ENCODE assay signal across 15 cellular contexts in the genomic region with DNA sequence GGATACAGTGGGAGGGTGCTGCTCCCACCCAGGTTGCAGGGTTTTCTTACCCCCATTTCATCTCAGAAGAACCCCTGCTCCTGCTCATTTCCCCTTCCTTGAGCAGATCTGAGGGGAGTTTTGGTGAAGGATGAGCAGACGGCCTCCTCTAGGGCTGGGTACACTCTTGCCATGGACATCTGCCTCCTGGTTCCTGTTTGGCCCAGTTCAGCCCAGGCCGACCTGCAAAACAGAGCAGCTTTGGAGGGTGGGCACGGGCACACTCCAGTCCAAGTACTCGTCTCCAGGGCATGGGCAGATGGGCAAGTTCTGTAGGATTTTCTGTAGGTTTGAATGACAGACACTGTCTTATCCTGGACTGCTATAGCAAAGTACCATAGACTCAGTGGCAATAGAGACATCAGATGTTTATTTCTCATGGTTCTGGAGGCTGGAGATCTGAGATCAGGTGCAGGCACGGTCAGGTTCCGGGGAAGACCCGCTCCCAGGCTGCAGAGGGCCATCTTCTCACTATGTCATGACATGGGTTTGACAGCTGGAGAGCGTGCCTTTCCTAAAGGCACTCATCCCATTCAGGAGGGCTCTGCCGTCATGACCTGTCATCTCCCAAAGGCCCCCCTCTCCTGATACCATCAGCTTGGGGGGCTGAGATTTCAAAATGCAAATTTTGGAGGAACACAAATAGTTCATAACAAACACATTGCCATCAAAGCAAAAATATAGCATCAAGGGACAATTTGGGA. TPM values are rescaled to one million over a fixed set of nuclear protein-coding genes. Genes with fewer than 3 reads are reported as not detected.
DNase-seq lines count a peak whose midpoint lies in the region; ATAC-seq lines count a peak whose summit lies in the region.
"Had no signal": no experiment of that assay in that cellular context is flagged by ENCODE, and none has a peak within 500 bp of the region (broad histone marks: within the 10 kb centered on the region; RNA-seq: fewer than 3 reads in every experiment).

No MANE protein-coding gene starts in this region.

- peak overlapping the region; percentile 88 for H3K27ac ChIP-seq in Karpas-422 (ENCODE audit: low read length)
- no peak overlapping the region for H3K27ac ChIP-seq in right cardiac atrium (ENCODE audit: low read length)
- H3K27ac ChIP-seq in mesendoderm (ENCODE audit: low read depth, low read length): no peak overlapping the region
- H3K27ac ChIP-seq: breast epithelium, sigmoid colon, transverse colon had no signal

- intact Hi-C loops in right cardiac atrium (cut with DNase I): no loop called here

- H3K4me1 ChIP-seq in Karpas-422 (ENCODE audit: low read length): peaks cover 40% of the 10 kb centered on the region
- H3K4me1 ChIP-seq in right cardiac atrium (ENCODE audit: control insufficient read depth, insufficient read depth, low read length): no peaks in the 10 kb centered on the region
- no peaks in the 10 kb centered on the region for H3K4me1 ChIP-seq in mesendoderm (ENCODE audit: control insufficient read depth, low read depth, low read length)
- H3K4me1 ChIP-seq: breast epithelium had no signal

- H3K9ac ChIP-seq in Karpas-422 (ENCODE audit: low read length) (peak overlapping the region; percentile 56), mesendoderm (ENCODE audit: low read length) (no peak overlapping the region)

- H3K79me1 ChIP-seq in mesendoderm (ENCODE audit: low read length): no peaks in the 10 kb centered on the region

- no peak for DNase-seq in activated naive CD4-positive, alpha-beta T cell treated with anti-CD3 and anti-CD28 coated beads, Interleukin-2, amount 50 U/mL, for 16 hours
- no peak for DNase-seq in Karpas-422
- DNase-seq in right cardiac atrium: peak in 2 of 3 donors; percentile 22 to 36
- peak; percentile 2 for DNase-seq in stimulated activated naive CD8-positive, alpha-beta T cell treated with anti-CD3 and anti-CD28 coated beads, Interleukin-15, Interleukin-2, amounts not matched to agents 100 U/mL and 50 U/mL, for 24 hours
- no peak for DNase-seq in ecto neural progenitor cell (ENCODE audit: low spot score)
- no peak for DNase-seq in NCI-H524 treated with DMSO at 0.1 percent for 48 hours (lab: John Stamatoyannopoulos, UW)
- DNase-seq in mesendoderm: no peak
- DNase-seq: NCI-H187 treated with DMSO at 0.1 percent for 48 hours, sigmoid colon had no signal

- H3K36me3 ChIP-seq in Karpas-422 (ENCODE audit: insufficient read depth, low read length) (peaks cover 13% of the 10 kb centered on the region), mesendoderm (ENCODE audit: control insufficient read depth, insufficient read depth, low read length) (no peaks in the 10 kb centered on the region)
- H3K36me3 ChIP-seq: breast epithelium, sigmoid colon, transverse colon had no signal

- H3K9me3 ChIP-seq in Karpas-422 (ENCODE audit: low read length) (no peaks in the 10 kb centered on the region), right cardiac atrium (ENCODE audit: control insufficient read depth, low read length) (no peaks in the 10 kb centered on the region)
- H3K9me3 ChIP-seq: breast epithelium, sigmoid colon, transverse colon had no signal

- no peaks in the 10 kb centered on the region for H3K36me3 Mint-ChIP-seq in activated naive CD4-positive, alpha-beta T cell treated with anti-CD3 and anti-CD28 coated beads, Interleukin-2, amount 50 U/mL, for 24 hours

- no peak overlapping the region for H3K27ac Mint-ChIP-seq in activated naive CD4-positive, alpha-beta T cell treated with anti-CD3 and anti-CD28 coated beads, Interleukin-2, amount 50 U/mL, for 24 hours

- H3K9me3 Mint-ChIP-seq in activated naive CD4-positive, alpha-beta T cell treated with anti-CD3 and anti-CD28 coated beads, Interleukin-2, amount 50 U/mL, for 24 hours: no peaks in the 10 kb centered on the region

- peaks cover 4% of the 10 kb centered on the region for H3K27me3 Mint-ChIP-seq in activated naive CD4-positive, alpha-beta T cell treated with anti-CD3 and anti-CD28 coated beads, Interleukin-2, amount 50 U/mL, for 24 hours

- no peak overlapping the region for H3K56ac ChIP-seq in mesendoderm (ENCODE audit: low read length)

- H2BK5ac ChIP-seq in mesendoderm (ENCODE audit: low read length): no peak overlapping the region

- H3K27me3 ChIP-seq in Karpas-422 (ENCODE audit: low read length) (no peaks in the 10 kb centered on the region), right cardiac atrium (ENCODE audit: control insufficient read depth, insufficient read depth) (no peaks in the 10 kb centered on the region), mesendoderm (ENCODE audit: insufficient read depth, low read length, poor library complexity) (no peaks in the 10 kb centered on the region)

- H4K5ac ChIP-seq in mesendoderm (ENCODE audit: low read length): no peak overlapping the region

- H2BK120ac ChIP-seq in mesendoderm (ENCODE audit: low read depth, low read length): no peak overlapping the region

- peaks cover 13% of the 10 kb centered on the region for H3K4me1 Mint-ChIP-seq in activated naive CD4-positive, alpha-beta T cell treated with anti-CD3 and anti-CD28 coated beads, Interleukin-2, amount 50 U/mL, for 24 hours

- whole genome bisulfite sequencing in right cardiac atrium: 88% methylated on average over 9 of the region's 9 CpGs
- no CpG with 5 or more reads among the region's 9 CpGs for WGBS in mesendoderm (ENCODE audit: extremely low coverage, insufficient coverage, low lambda C conversion rate)

- no peaks in the 10 kb centered on the region for H3K79me2 ChIP-seq in Karpas-422 (ENCODE audit: low read length)
- no peaks in the 10 kb centered on the region for H3K79me2 ChIP-seq in mesendoderm (ENCODE audit: control insufficient read depth, insufficient read depth, low read length)

- peaks cover 8% of the 10 kb centered on the region; the same call in 1 of the 2 replicates for H4K20me1 ChIP-seq in Karpas-422 (ENCODE audit: insufficient read depth, low read depth, low read length)

- H3K4ac ChIP-seq in mesendoderm (ENCODE audit: low read depth, low read length): no peak overlapping the region

- no peak overlapping the region for H2AFZ ChIP-seq in Karpas-422 (ENCODE audit: low read length)

- H3K4me3 ChIP-seq in Karpas-422 (ENCODE audit: low read length) (peak overlapping the region; percentile 15; the same call in 1 of the 2 replicates), right cardiac atrium (ENCODE audit: low read length) (no peak overlapping the region), mesendoderm (ENCODE audit: low read length) (no peak overlapping the region)

- no peak overlapping the region for H3K18ac ChIP-seq in mesendoderm (ENCODE audit: low read length)

- no peak overlapping the region for H2BK15ac ChIP-seq in mesendoderm (replicated peaks; ENCODE audit: low read depth)

- H3K4me2 ChIP-seq in Karpas-422 (ENCODE audit: low read depth, low read length, poor library complexity, severe bottlenecking) (peak overlapping the region; percentile 48), mesendoderm (ENCODE audit: low read length) (no peak overlapping the region)

- no peak overlapping the region for H2AK5ac ChIP-seq in mesendoderm (ENCODE audit: low read length)

- ATAC-seq in right cardiac atrium: no peak
- ATAC-seq in stimulated activated naive CD8-positive, alpha-beta T cell treated with anti-CD3 and anti-CD28 coated beads, Interleukin-15, Interleukin-2, amounts not matched to agents 100 U/mL and 50 U/mL, for 24 hours: no peak

- no peaks in the 10 kb centered on the region for H3K9me2 ChIP-seq in Karpas-422 (replicated peaks; ENCODE audit: insufficient read depth, low read length)

- H4K8ac ChIP-seq in mesendoderm (ENCODE audit: low read depth, low read length): no peak overlapping the region

- H3K4me3 Mint-ChIP-seq in activated naive CD4-positive, alpha-beta T cell treated with anti-CD3 and anti-CD28 coated beads, Interleukin-2, amount 50 U/mL, for 24 hours: peak overlapping the region; percentile 73
- H3K4me3 Mint-ChIP-seq: neural crest cell had no signal

- no peak overlapping the region for H3K23ac ChIP-seq in mesendoderm (ENCODE audit: low read length)

RNA-seq across cellular contexts. Expression of gene NPBWR2, which starts 6.2 kb away (rescaled TPM):
- total RNA-seq in Karpas-422 (2014; rRNA removed; shearing (Covaris generic); ENCODE audit: low replicate concordance): 0.22 TPM in 1 of 2 replicates, not detected in the other
- not detected for total RNA-seq in right cardiac atrium
- polyA plus RNA-seq in right cardiac atrium: not detected
- not detected for polyA plus RNA-seq in mesendoderm (2013, experiment 1 of 2)
- not detected for polyA plus RNA-seq in mesendoderm (2013, experiment 2 of 2)
- total RNA-seq: breast epithelium, lower leg skin, neural crest cell, RPMI7951, sigmoid colon, transverse colon had no signal
- polyA plus RNA-seq: sigmoid colon had no signal

RNA-seq across cellular contexts. Expression of gene LKAAEAR1, which starts 16.9 kb away (rescaled TPM):
- not detected in 2 replicates for total RNA-seq in Karpas-422 (2014; rRNA removed; shearing (Covaris generic); ENCODE audit: low replicate concordance)
- total RNA-seq in right cardiac atrium: under 1 TPM in 3 of 4 donors, not detected in 1; 0.29 to 0.65 (median 0.50) TPM
- polyA plus RNA-seq in right cardiac atrium: 0.41 TPM
- polyA plus RNA-seq in mesendoderm (2013, experiment 1 of 2): 0.14 TPM
- polyA plus RNA-seq in mesendoderm (2013, experiment 2 of 2): 0.04 TPM
- total RNA-seq: neural crest cell, transverse colon had no signal

RNA-seq across cellular contexts. Expression of gene OPRL1, which starts 21.2 kb away (rescaled TPM):
- total RNA-seq in Karpas-422 (2014; rRNA removed; shearing (Covaris generic); ENCODE audit: low replicate concordance): 34.0 and 60.6 TPM in 2 replicates
- total RNA-seq in right cardiac atrium: 1 to 10 TPM in 2 of 4 donors, under 1 TPM in 2; 0.50 to 1.3 (median 1.1) TPM
- polyA plus RNA-seq in right cardiac atrium: 0.81 TPM
- polyA plus RNA-seq in mesendoderm (2013, experiment 1 of 2): 0.07 TPM
- 0.10 TPM for polyA plus RNA-seq in mesendoderm (2013, experiment 2 of 2)

RNA-seq across cellular contexts. Expression of gene RGS19, which starts 21.8 kb away (rescaled TPM):
- total RNA-seq in Karpas-422 (2014; rRNA removed; shearing (Covaris generic); ENCODE audit: low replicate concordance): 172 and 272 TPM in 2 replicates
- total RNA-seq in right cardiac atrium: 1 to 10 TPM; 6.3 to 9.1 (median 8.3) TPM
- 5.8 TPM for polyA plus RNA-seq in right cardiac atrium
- 11.2 TPM for polyA plus RNA-seq in mesendoderm (2013, experiment 1 of 2)
- 10.0 TPM for polyA plus RNA-seq in mesendoderm (2013, experiment 2 of 2)

RNA-seq across cellular contexts. Expression of gene TCEA2, which starts 38.1 kb away (rescaled TPM):
- 124 and 197 TPM in 2 replicates for total RNA-seq in Karpas-422 (2014; rRNA removed; shearing (Covaris generic); ENCODE audit: low replicate concordance)
- total RNA-seq in right cardiac atrium: 10 to 100 TPM; 46.3 to 52.0 (median 50.0) TPM
- polyA plus RNA-seq in right cardiac atrium: 38.3 TPM
- polyA plus RNA-seq in mesendoderm (2013, experiment 1 of 2): 29.9 TPM
- 30.7 TPM for polyA plus RNA-seq in mesendoderm (2013, experiment 2 of 2)

Comparison
In these comparisons a context has a peak if more than half of its experiments do, and no peak if none do; other contexts are left out.
1. DNase-seq: peak in right cardiac atrium (2 of 3) and stimulated activated naive CD8-positive, alpha-beta T cell treated with anti-CD3 and anti-CD28 coated beads, Interleukin-15, Interleukin-2, amounts not matched to agents 100 U/mL and 50 U/mL, for 24 hours (single experiment); none in activated naive CD4-positive, alpha-beta T cell treated with anti-CD3 and anti-CD28 coated beads, Interleukin-2, amount 50 U/mL, for 16 hours (single experiment), Karpas-422 (single experiment), ecto neural progenitor cell (single experiment), NCI-H524 treated with DMSO at 0.1 percent for 48 hours (single experiment) and mesendoderm (single experiment).
2. RNA of gene OPRL1, which starts 21.2 kb away (total RNA-seq): 34.0 to 60.6 TPM in Karpas-422; 0.50 to 1.3 TPM in right cardiac atrium; every median in the first group is over 10 times any median in the second.